Comparison of ENCODE assay signal across 9 cellular contexts in genomic region chr3:157130881-157131251, GRCh38. TPM values are rescaled to one million over a fixed set of nuclear protein-coding genes. Genes with fewer than 3 reads are reported as not detected.
A peak's percentile ranks its signal among the peaks of the same experiment; 100 is the strongest.
DNase-seq lines count a peak whose midpoint lies in the region; ATAC-seq, FAIRE-seq and TF ChIP-seq lines count a peak whose summit lies in the region.
"Had no signal": no experiment of that assay in that cellular context is flagged by ENCODE, and none has a peak within 500 bp of the region (broad histone marks: within the 10 kb centered on the region; RNA-seq: fewer than 3 reads in every experiment).

No MANE protein-coding gene starts in this region.

- no peaks in the 10 kb centered on the region for H3K79me2 ChIP-seq in K562 (ENCODE audit: control insufficient read depth, insufficient read depth, low read length)

- in situ Hi-C loops in K562 (cut with MboI), result loop anchor here (10.0 to 25.0 kb wide), 2 partner anchors 446 to 594 kb away; no protein-coding TSS in a partner anchor

- no TSS peak for BruUV-seq in K562 (replicated peaks; lab: Mats Ljungman, UMichigan)

- POLR2A ChIA-PET in K562 (lab: Yijun Ruan, JAX), result interaction anchor here (0.6 to 1.1 kb wide), 3 partner anchors 12 to 578 kb away, joined by 3 to 5 read pairs (median 3); no protein-coding TSS in a partner anchor

- TF ChIP-seq CTCF in K562 (IDR thresholded peaks at IDR 0.05 in 2 of 3, conservative IDR thresholded peaks at IDR 0.05 in 1 of 3; ENCODE audit: insufficient read depth in 2 of 3, low read depth in 1 of 3, low read length in 3 of 3) (no peak; a peak in 1 of 6 replicates), uterus (IDR thresholded peaks at IDR 0.05) (no peak)

- WGBS in K562 (ENCODE audit: insufficient coverage, low coverage, missing lambda C conversion rate), result 34% methylated on average over 10 of the region's 10 CpGs

- intact Hi-C loops in left ventricle myocardium superior (cut with micrococcal nuclease), result loop anchor here (5.0 kb wide), 1 partner anchor 44 kb away; no protein-coding TSS in a partner anchor
- intact Hi-C loops in left cardiac atrium (cut with DNase I), result loop anchor here (2.0 to 5.0 kb wide), 4 partner anchors 44 to 574 kb away; partner anchors contain the start of genes LEKR1 (in 1 of the 2), SSR3 (in 1 of the 2) and TIPARP (in 1 of the 2)
- intact Hi-C loops in K562 (cut with micrococcal nuclease), result loop anchor here (1.0 to 10.0 kb wide), 5 partner anchors 16 to 216 kb away; no protein-coding TSS in a partner anchor
- intact Hi-C loops in uterus (cut with DNase I; ENCODE audit: low total_unique reads), result loop anchor here (5.0 to 10.0 kb wide), 2 partner anchors 49 to 456 kb away; partner anchors contain the start of gene TIPARP

- H2AFZ ChIP-seq in K562 (ENCODE audit: low read depth, low read length), result no peak overlapping the region; the same call in 1 of the 2 replicates

- DNase-seq in left ventricle myocardium superior (peak; percentile 29), left cardiac atrium (no peak), K562 (ENCODE audit: extremely low read depth in 1 of 4, low spot score in 3 of 4) (peak in 1 of 4 experiments; percentile 11), uterus (no peak), NCI-H2081 (lab: John Stamatoyannopoulos, UW) (no peak), NAMALWA (ENCODE audit: low spot score) (no peak)

- no peak for TF ChIP-seq EP300 in K562 (IDR thresholded peaks at IDR 0.05; ENCODE audit: low read length)

- no peak overlapping the region for H3K4me3 ChIP-seq in K562
- H3K4me3 ChIP-seq in mucosa of stomach (ENCODE audit: low read length), result no peak overlapping the region
- H3K4me3 ChIP-seq in uterus, result no peak overlapping the region

- H3K4me1 ChIP-seq in K562 (replicated peaks in 1 of 2; ENCODE audit: control insufficient read depth in 2 of 2, insufficient read depth in 2 of 2, low read length in 2 of 2) (peaks cover 29 to 65% of the 10 kb centered on the region in 2 experiments), mucosa of stomach (ENCODE audit: control insufficient read depth, insufficient read depth, low read length) (peaks cover 71% of the 10 kb centered on the region), uterus (peaks cover 8 to 22% of the 10 kb centered on the region in 2 donors)

- no peaks in the 10 kb centered on the region for H3K36me3 ChIP-seq in K562 (ENCODE audit: control insufficient read depth, insufficient read depth, low read length)
- H3K36me3 ChIP-seq in mucosa of stomach (ENCODE audit: control insufficient read depth, insufficient read depth, low read length), result no peaks in the 10 kb centered on the region
- H3K36me3 ChIP-seq in uterus, result no peaks in the 10 kb centered on the region

- no peak for TF ChIP-seq RAD21 in K562 (CRISPR knock-in tag; conservative IDR thresholded peaks at IDR 0.05 in 1 of 2, IDR thresholded peaks at IDR 0.05 in 1 of 2)

- H3K9me1 ChIP-seq in K562 (ENCODE audit: control insufficient read depth, insufficient read depth, low read length), result no peaks in the 10 kb centered on the region

- FAIRE-seq in K562 (lab: Jason Lieb, UNC), result no peak
- FAIRE-seq: bronchial epithelial cell had no signal

- no peaks in the 10 kb centered on the region for H3K27me3 ChIP-seq in K562 (ENCODE audit: control insufficient read depth in 2 of 2, insufficient read depth in 2 of 2, low read length in 2 of 2)
- H3K27me3 ChIP-seq in mucosa of stomach (ENCODE audit: control insufficient read depth, insufficient read depth, low read length), result no peaks in the 10 kb centered on the region
- no peaks in the 10 kb centered on the region for H3K27me3 ChIP-seq in uterus

- CTCF ChIA-PET in K562 (lab: Yijun Ruan, JAX; ENCODE audit: low intra/inter-chr PET ratio), result interaction anchor here (0.7 kb wide), 2 partner anchors 456 to 535 kb away, joined by 3 read pairs; partner anchors contain the start of gene TIPARP

- TF ChIP-seq POLR2A in K562 (conservative IDR thresholded peaks at IDR 0.05) (no peak), uterus (IDR thresholded peaks at IDR 0.05) (no peak)

- 0 out of 4 replicates have a peak overlapping the region, but pooled peaks of 1 of the 2 experiments have one; percentile 64 for H3K9ac ChIP-seq in K562 (ENCODE audit: insufficient read depth in 1 of 2, low read depth in 2 of 2, low read length in 2 of 2)
- H3K9ac ChIP-seq in mucosa of stomach (ENCODE audit: low read length), result peak overlapping the region; percentile 71

- H3K27ac ChIP-seq in K562 (ENCODE audit: extremely low read depth, low read depth, low read length) (no peak overlapping the region), uterus (peak overlapping the region; percentile 86 to 88)

- no peaks in the 10 kb centered on the region for H4K20me1 ChIP-seq in K562 (replicated peaks; ENCODE audit: control insufficient read depth, insufficient read depth, low read length)

- no peak overlapping the region for H3K4me2 ChIP-seq in K562 (ENCODE audit: insufficient read depth, low read length)

- no peaks in the 10 kb centered on the region for H3K9me3 ChIP-seq in K562 (replicated peaks; ENCODE audit: control insufficient read depth, insufficient read depth, low read depth, low read length)
- H3K9me3 ChIP-seq in mucosa of stomach (ENCODE audit: control insufficient read depth, low read length), result no peaks in the 10 kb centered on the region
- H3K9me3 ChIP-seq in uterus, result no peaks in the 10 kb centered on the region

- ATAC-seq in left ventricle myocardium superior, result no peak
- no peak for ATAC-seq in left cardiac atrium
- ATAC-seq in K562, result no peak
- ATAC-seq in HG03342 (IDR thresholded peaks at IDR 0.05; ENCODE audit: unreplicated experiment), result no peak

TF ChIP-seq in K562, 482 proteins besides CTCF, POLR2A, EP300 and RAD21:
- TF ChIP-seq ZBTB1 (CRISPR knock-in tag; IDR thresholded peaks at IDR 0.05; ENCODE audit: borderline replicate concordance, low read depth) (no peak), EP400 (IDR thresholded peaks at IDR 0.05) (0 out of 2 replicates have a peak, but pooled peaks have one; percentile 2)

RNA-seq across cellular contexts. Expression of gene CCNL1, which starts 29.1 kb away (rescaled TPM):
- total RNA-seq in left ventricle myocardium superior, result 30.7 TPM
- 10 to 100 TPM; 44.9 to 64.2 TPM for total RNA-seq in left cardiac atrium
- 412 and 933 TPM in 2 replicates for total RNA-seq in K562 (2011; cell fraction: chromatin; rRNA removed; ENCODE audit: low replicate concordance)
- total RNA-seq in K562 (2011; cell fraction: nucleolus; rRNA removed), result 305 and 368 TPM in 2 replicates
- 399 and 401 TPM in 2 replicates for total RNA-seq in K562 (2011; cell fraction: nucleoplasm; rRNA removed)
- total RNA-seq in K562 (2014; rRNA removed), result 132 and 172 TPM in 2 replicates
- 124 and 133 TPM in 2 replicates for total RNA-seq in K562 (2014; rRNA removed; fragmentation: Illumina TruSeq; extraction: Trizol)
- 153 and 161 TPM in 2 replicates for total RNA-seq in K562 (2015; rRNA removed; fragmentation: Illumina TruSeq; extraction: Trizol)
- total RNA-seq in K562 (2021), result 112 and 126 TPM in 2 replicates
- polyA plus RNA-seq in K562 (2011; rRNA removed), result 186 and 201 TPM in 2 replicates
- 57.8 and 58.8 TPM in 2 replicates for polyA plus RNA-seq in K562 (2011; cell fraction: cytosol; rRNA removed)
- 1,501 and 1,632 TPM in 2 replicates for polyA plus RNA-seq in K562 (2011; cell fraction: nucleus; rRNA removed)
- polyA plus RNA-seq in K562 (2012), result 70.5 and 112 TPM in 2 replicates
- 77.7 and 107 TPM in 2 replicates for polyA plus RNA-seq in K562 (2014; fragmentation: Illumina TruSeq; extraction: Trizol)
- 10 to 100 TPM; 16.1 to 32.4 TPM for polyA plus RNA-seq in K562 (2014; fragmentation: Nextera tagmentation; extraction: Ambion mirVana)
- polyA plus RNA-seq in K562 (2014; rRNA removed), result 134 and 154 TPM in 2 replicates
- 210 and 248 TPM in 2 replicates for polyA minus RNA-seq in K562 (2011; rRNA and poly(A)+ RNA removed)
- polyA minus RNA-seq in K562 (2011; cell fraction: cytosol; rRNA and poly(A)+ RNA removed), result 78.9 and 112 TPM in 2 replicates
- 962 and 1,250 TPM in 2 replicates for polyA minus RNA-seq in K562 (2011; cell fraction: nucleus; rRNA and poly(A)+ RNA removed)
- total RNA-seq in uterus, result 100 to 1,000 TPM; 100 to 252 (median 155) TPM
